8 cellular contexts compared by ENCODE assay signal in the genomic region with DNA sequence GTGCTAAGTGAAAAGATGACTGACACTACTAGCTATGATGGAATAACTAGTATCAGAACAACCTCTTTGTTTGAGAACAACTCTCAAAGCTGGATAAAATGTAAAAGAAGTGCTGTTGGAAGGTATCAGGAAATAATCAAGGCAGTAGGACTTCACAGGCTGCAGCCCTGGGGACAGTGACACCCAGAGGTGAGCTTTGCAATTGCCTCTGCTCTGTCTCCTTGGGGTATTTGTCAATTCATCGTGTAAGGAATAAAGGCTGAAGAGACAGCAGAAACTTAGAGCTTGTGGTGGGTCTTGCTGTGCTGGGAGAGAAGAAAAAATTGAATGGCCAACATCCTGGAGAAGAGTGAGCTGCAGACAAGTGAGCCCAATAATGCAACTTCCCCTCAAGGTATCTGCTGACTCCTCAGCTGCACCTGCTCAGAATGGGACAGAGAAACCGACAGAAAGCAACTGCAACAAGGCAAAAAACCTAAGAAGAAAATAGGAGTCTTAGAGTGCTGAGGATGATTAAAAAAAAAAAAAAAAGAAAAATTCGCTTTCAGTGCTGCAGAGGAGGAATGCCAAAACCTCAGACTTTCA.
DNase-seq lines count a peak whose midpoint lies in the region; ATAC-seq lines count a peak whose summit lies in the region.

No MANE protein-coding gene starts in this region.

- DNase-seq in DMS 273 (lab: John Stamatoyannopoulos, UW; ENCODE audit: unreplicated experiment) (peak; percentile 62), DMS 273 treated with DMSO at 0.1 percent for 48 hours (lab: John Stamatoyannopoulos, UW) (no peak), SW480 (ENCODE audit: low spot score) (peak; percentile 38), iPS DF 4.7 (ENCODE audit: extremely low read depth, low spot score) (peak; percentile 30), T-helper 9 cell (no peak)

- peak; percentile 84 for ATAC-seq in GM19372 (IDR thresholded peaks at IDR 0.05; ENCODE audit: low read depth, unreplicated experiment)
- peak; percentile 68 for ATAC-seq in HG03558 (IDR thresholded peaks at IDR 0.05; ENCODE audit: extremely low read depth, unreplicated experiment)
- ATAC-seq in GM21447 (IDR thresholded peaks at IDR 0.05; ENCODE audit: unreplicated experiment), result no peak

Comparison
In these comparisons a context has a peak if more than half of its experiments do, and no peak if none do; other contexts are left out.
1. DNase-seq: peak in DMS 273 (single experiment), SW480 (single experiment) and iPS DF 4.7 (single experiment); none in DMS 273 treated with DMSO at 0.1 percent for 48 hours (single experiment) and T-helper 9 cell (single experiment).